Comparison of ENCODE assay signal across 2 cellular contexts in genomic region chr10:10364916-10365315, GRCh38.
TF ChIP-seq lines count a peak whose summit lies in the region.

No MANE protein-coding gene starts in this region.

TF ChIP-seq in K562, 482 proteins besides CTCF, POLR2A, EP300 and RAD21 (continued from another document):
- TF ChIP-seq ZBTB40 (IDR thresholded peaks at IDR 0.05) (no peak), ZBTB40 (CRISPR knock-in tag; IDR thresholded peaks at IDR 0.05) (no peak)

TF ChIP-seq in SK-N-SH, 30 proteins besides CTCF, POLR2A, EP300 and RAD21 (continued from another document):
- TF ChIP-seq USF2 (IDR thresholded peaks at IDR 0.05; ENCODE audit: borderline replicate concordance, low read depth, low read length), result no peak
- TF ChIP-seq MEF2A (IDR thresholded peaks at IDR 0.05; ENCODE audit: borderline replicate concordance, low read depth), result no peak
- no peak for TF ChIP-seq REST (IDR thresholded peaks at IDR 0.05; ENCODE audit: low read depth, low read length)
- no peak for TF ChIP-seq ELF1 (IDR thresholded peaks at IDR 0.05)
- TF ChIP-seq, protein P1, sequence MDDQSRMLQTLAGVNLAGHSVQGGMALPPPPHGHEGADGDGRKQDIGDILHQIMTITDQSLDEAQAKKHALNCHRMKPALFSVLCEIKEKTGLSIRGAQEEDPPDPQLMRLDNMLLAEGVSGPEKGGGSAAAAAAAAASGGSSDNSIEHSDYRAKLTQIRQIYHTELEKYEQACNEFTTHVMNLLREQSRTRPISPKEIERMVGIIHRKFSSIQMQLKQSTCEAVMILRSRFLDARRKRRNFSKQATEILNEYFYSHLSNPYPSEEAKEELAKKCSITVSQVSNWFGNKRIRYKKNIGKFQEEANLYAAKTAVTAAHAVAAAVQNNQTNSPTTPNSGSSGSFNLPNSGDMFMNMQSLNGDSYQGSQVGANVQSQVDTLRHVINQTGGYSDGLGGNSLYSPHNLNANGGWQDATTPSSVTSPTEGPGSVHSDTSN (IDR thresholded peaks at IDR 0.05), result no peak
- TF ChIP-seq, protein P2, sequence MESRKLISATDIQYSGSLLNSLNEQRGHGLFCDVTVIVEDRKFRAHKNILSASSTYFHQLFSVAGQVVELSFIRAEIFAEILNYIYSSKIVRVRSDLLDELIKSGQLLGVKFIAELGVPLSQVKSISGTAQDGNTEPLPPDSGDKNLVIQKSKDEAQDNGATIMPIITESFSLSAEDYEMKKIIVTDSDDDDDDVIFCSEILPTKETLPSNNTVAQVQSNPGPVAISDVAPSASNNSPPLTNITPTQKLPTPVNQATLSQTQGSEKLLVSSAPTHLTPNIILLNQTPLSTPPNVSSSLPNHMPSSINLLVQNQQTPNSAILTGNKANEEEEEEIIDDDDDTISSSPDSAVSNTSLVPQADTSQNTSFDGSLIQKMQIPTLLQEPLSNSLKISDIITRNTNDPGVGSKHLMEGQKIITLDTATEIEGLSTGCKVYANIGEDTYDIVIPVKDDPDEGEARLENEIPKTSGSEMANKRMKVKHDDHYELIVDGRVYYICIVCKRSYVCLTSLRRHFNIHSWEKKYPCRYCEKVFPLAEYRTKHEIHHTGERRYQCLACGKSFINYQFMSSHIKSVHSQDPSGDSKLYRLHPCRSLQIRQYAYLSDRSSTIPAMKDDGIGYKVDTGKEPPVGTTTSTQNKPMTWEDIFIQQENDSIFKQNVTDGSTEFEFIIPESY (IDR thresholded peaks at IDR 0.05; ENCODE audit: borderline replicate concordance, low read depth), result no peak
- TF ChIP-seq TCF12 (IDR thresholded peaks at IDR 0.05), result no peak
- TF ChIP-seq YY1 (IDR thresholded peaks at IDR 0.05; ENCODE audit: low read depth), result no peak
